Comparison of ENCODE assay signal across 2 cellular contexts in the genomic region with DNA sequence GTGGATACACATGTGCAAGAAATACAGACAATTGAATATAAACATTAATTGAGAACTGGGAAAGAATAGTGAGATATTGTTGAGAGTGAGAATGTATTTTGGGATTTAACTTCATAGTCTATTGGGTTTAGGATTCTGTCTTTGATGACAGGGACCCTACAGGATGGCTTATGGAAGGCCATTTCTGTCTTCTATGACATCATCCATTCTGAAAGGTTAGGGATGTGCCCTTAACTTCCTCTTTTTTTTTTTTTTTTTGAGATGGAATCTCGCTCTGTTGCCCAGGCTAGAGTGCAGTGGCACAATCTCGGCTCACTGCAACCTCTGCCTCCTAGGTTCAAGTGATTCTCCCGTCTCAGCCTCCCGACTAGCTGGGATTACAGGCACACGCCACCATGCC.
A peak's percentile ranks its signal among the peaks of the same experiment; 100 is the strongest.
TF ChIP-seq lines count a peak whose summit lies in the region.
"Not testable (repeated sequence)": the region's sequence is repeated elsewhere in the genome, so short reads cannot be mapped to it uniquely, and the experiment has no call there.

No MANE protein-coding gene starts in this region.

TF ChIP-seq in K562, 482 proteins besides CTCF, POLR2A, EP300 and RAD21:
- TF ChIP-seq, protein P1, sequence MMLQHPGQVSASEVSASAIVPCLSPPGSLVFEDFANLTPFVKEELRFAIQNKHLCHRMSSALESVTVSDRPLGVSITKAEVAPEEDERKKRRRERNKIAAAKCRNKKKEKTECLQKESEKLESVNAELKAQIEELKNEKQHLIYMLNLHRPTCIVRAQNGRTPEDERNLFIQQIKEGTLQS (IDR thresholded peaks at IDR 0.05): peak; percentile 22; the same call in 1 of the 2 replicates
- TF ChIP-seq, protein P1 (CRISPR knock-in tag; conservative IDR thresholded peaks at IDR 0.05): not testable (repeated sequence)
- peak; percentile 41; the same call in 1 of the 2 replicates for TF ChIP-seq ATF7 (IDR thresholded peaks at IDR 0.05)

TF ChIP-seq in HepG2, 621 proteins besides CTCF, POLR2A, EP300 and RAD21:
- peak; percentile 79 for TF ChIP-seq ATF7 (IDR thresholded peaks at IDR 0.05)
- TF ChIP-seq ATF7 (CRISPR knock-in tag; IDR thresholded peaks at IDR 0.05): not testable (repeated sequence)
